12 cellular contexts compared by ENCODE assay signal in the genomic region with DNA sequence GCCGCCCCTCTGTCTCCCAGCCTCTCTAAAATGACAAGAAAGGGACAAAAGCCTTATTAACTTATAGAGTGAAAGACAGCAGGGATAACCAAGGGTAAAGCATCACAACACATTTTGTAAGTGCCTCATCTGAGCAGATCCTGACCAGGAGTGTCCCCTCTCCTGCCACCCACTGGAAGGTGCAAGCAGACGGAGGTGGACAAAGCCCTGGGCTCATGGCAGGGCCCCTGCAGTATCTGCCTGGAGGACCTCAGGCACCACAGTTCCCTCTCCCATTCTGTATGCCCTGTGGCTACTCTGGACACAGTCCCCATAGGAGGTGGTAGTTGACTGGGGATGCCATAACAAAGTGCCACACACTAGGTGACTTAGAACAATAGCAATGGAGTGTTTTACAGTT.
"Had no signal": no experiment of that assay in that cellular context is flagged by ENCODE, and none has a peak within 500 bp of the region (broad histone marks: within the 10 kb centered on the region; RNA-seq: fewer than 3 reads in every experiment).

No MANE protein-coding gene starts in this region.

- H3K36me3 Mint-ChIP-seq: activated CD4-positive, alpha-beta memory T cell treated with anti-CD3 and anti-CD28 coated beads for 36 hours had no signal

- DNase-seq: activated naive CD4-positive, alpha-beta T cell; amygdala; cerebellar nuclear complex; effector memory CD8-positive, alpha-beta T cell; kidney; left ventricle myocardium superior had no signal

- H3K36me3 ChIP-seq: gastroesophageal sphincter, tibial nerve had no signal

- H3K27ac ChIP-seq: gastroesophageal sphincter, SK-N-MC, tibial nerve had no signal

- ATAC-seq: effector memory CD8-positive, alpha-beta T cell; gastroesophageal sphincter; left ventricle myocardium superior had no signal

- H3K27me3 ChIP-seq: gastroesophageal sphincter, tibial nerve had no signal

- H3K4me3 ChIP-seq: gastroesophageal sphincter, SK-N-MC, tibial nerve had no signal

- H3K9me3 Mint-ChIP-seq: activated CD4-positive, alpha-beta memory T cell treated with anti-CD3 and anti-CD28 coated beads for 36 hours; dendritic cell treated with granulocyte-macrophage colony-stimulating factor and Interleukin-4, amounts not matched to agents 40 ng/mL and 50 ng/mL, for 4 days; effector memory CD8-positive, alpha-beta T cell; nephron progenitor cell had no signal

- H3K27ac Mint-ChIP-seq: dendritic cell treated with granulocyte-macrophage colony-stimulating factor and Interleukin-4, amounts not matched to agents 40 ng/mL and 50 ng/mL, for 4 days; effector memory CD8-positive, alpha-beta T cell had no signal

- H3K9me3 ChIP-seq: gastroesophageal sphincter, tibial nerve had no signal

- FAIRE-seq: kidney had no signal

- H3K4me3 Mint-ChIP-seq: dendritic cell treated with granulocyte-macrophage colony-stimulating factor and Interleukin-4, amounts not matched to agents 40 ng/mL and 50 ng/mL, for 4 days; effector memory CD8-positive, alpha-beta T cell had no signal
